ENCODE assay signal across 1 cellular context in the genomic region with DNA sequence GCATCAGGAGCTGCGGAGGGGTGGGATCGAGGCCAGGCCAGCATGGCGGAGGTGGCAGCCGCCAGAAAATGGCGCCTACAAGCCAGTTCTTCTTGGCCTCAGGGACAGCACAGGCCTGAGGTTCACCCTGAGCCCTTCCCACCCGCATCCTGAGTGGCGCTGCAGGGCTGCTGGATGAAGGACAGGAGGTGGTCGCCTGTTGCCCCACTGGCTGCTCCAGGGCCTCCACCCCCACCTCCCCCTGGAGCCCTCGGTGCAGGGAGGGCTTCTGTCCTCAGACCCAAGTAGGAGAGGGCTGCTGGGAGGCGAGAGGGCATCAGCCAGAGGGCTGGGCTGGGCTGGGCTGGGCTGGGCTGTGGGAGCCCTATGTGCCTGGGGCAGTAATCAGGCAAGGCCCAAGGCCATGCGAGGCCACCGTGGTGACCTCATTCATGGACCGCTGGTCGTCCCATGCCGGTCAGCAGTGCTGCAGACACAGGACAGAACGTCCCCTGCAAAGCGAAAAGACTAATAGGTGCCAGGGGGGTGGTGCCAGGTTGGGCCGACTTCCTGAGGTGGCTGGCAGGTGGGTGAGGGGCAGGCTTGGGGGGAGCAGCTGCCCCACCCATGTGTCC.
TF ChIP-seq lines count a peak whose summit lies in the region.

No MANE protein-coding gene starts in this region.

TF ChIP-seq in HepG2, 621 proteins besides CTCF, POLR2A, EP300 and RAD21:
- TF ChIP-seq, protein P1, sequence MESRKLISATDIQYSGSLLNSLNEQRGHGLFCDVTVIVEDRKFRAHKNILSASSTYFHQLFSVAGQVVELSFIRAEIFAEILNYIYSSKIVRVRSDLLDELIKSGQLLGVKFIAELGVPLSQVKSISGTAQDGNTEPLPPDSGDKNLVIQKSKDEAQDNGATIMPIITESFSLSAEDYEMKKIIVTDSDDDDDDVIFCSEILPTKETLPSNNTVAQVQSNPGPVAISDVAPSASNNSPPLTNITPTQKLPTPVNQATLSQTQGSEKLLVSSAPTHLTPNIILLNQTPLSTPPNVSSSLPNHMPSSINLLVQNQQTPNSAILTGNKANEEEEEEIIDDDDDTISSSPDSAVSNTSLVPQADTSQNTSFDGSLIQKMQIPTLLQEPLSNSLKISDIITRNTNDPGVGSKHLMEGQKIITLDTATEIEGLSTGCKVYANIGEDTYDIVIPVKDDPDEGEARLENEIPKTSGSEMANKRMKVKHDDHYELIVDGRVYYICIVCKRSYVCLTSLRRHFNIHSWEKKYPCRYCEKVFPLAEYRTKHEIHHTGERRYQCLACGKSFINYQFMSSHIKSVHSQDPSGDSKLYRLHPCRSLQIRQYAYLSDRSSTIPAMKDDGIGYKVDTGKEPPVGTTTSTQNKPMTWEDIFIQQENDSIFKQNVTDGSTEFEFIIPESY (CRISPR knock-in tag; IDR thresholded peaks at IDR 0.05), result peak; percentile 99
- TF ChIP-seq, protein P2, sequence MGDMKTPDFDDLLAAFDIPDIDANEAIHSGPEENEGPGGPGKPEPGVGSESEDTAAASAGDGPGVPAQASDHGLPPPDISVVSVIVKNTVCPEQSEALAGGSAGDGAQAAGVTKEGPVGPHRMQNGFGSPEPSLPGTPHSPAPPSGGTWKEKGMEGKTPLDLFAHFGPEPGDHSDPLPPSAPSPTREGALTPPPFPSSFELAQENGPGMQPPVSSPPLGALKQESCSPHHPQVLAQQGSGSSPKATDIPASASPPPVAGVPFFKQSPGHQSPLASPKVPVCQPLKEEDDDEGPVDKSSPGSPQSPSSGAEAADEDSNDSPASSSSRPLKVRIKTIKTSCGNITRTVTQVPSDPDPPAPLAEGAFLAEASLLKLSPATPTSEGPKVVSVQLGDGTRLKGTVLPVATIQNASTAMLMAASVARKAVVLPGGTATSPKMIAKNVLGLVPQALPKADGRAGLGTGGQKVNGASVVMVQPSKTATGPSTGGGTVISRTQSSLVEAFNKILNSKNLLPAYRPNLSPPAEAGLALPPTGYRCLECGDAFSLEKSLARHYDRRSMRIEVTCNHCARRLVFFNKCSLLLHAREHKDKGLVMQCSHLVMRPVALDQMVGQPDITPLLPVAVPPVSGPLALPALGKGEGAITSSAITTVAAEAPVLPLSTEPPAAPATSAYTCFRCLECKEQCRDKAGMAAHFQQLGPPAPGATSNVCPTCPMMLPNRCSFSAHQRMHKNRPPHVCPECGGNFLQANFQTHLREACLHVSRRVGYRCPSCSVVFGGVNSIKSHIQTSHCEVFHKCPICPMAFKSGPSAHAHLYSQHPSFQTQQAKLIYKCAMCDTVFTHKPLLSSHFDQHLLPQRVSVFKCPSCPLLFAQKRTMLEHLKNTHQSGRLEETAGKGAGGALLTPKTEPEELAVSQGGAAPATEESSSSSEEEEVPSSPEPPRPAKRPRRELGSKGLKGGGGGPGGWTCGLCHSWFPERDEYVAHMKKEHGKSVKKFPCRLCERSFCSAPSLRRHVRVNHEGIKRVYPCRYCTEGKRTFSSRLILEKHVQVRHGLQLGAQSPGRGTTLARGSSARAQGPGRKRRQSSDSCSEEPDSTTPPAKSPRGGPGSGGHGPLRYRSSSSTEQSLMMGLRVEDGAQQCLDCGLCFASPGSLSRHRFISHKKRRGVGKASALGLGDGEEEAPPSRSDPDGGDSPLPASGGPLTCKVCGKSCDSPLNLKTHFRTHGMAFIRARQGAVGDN (CRISPR knock-in tag; IDR thresholded peaks at IDR 0.05), result peak; percentile 49
- TF ChIP-seq NR2F6 (IDR thresholded peaks at IDR 0.05) (no peak), NR2F6 (CRISPR knock-in tag; IDR thresholded peaks at IDR 0.05) (peak; percentile 36; the same call in 1 of the 2 replicates), HDAC1 (CRISPR knock-in tag; IDR thresholded peaks at IDR 0.05) (0 out of 2 replicates have a peak, but pooled peaks have one; percentile 26), RXRA (CRISPR knock-in tag; IDR thresholded peaks at IDR 0.05) (0 out of 2 replicates have a peak, but pooled peaks have one; percentile 9), YY1 (IDR thresholded peaks at IDR 0.05; ENCODE audit: insufficient read depth, insufficient replicate concordance, low read depth, low read length) (peak; percentile 11), SAP130 (CRISPR knock-in tag; IDR thresholded peaks at IDR 0.05; ENCODE audit: low read depth) (0 out of 2 replicates have a peak, but pooled peaks have one; percentile 26), ZSCAN9 (CRISPR knock-in tag; IDR thresholded peaks at IDR 0.05; ENCODE audit: borderline replicate concordance) (no peak), KDM2A (CRISPR knock-in tag; IDR thresholded peaks at IDR 0.05; ENCODE audit: borderline replicate concordance, low read depth) (0 out of 2 replicates have a peak, but pooled peaks have one; percentile 10), HNRNPL (IDR thresholded peaks at IDR 0.05; ENCODE audit: low read depth, low read length) (peak; percentile 36; the same call in 1 of the 2 replicates), RARA (CRISPR knock-in tag; IDR thresholded peaks at IDR 0.05) (no peak), ZSCAN22 (CRISPR knock-in tag; IDR thresholded peaks at IDR 0.05) (no peak), ZFX (CRISPR knock-in tag; IDR thresholded peaks at IDR 0.05; ENCODE audit: low read depth) (peak; percentile 45), ZFP41 (CRISPR knock-in tag; IDR thresholded peaks at IDR 0.05; ENCODE audit: borderline replicate concordance) (no peak)
- TF ChIP-seq, protein P3, sequence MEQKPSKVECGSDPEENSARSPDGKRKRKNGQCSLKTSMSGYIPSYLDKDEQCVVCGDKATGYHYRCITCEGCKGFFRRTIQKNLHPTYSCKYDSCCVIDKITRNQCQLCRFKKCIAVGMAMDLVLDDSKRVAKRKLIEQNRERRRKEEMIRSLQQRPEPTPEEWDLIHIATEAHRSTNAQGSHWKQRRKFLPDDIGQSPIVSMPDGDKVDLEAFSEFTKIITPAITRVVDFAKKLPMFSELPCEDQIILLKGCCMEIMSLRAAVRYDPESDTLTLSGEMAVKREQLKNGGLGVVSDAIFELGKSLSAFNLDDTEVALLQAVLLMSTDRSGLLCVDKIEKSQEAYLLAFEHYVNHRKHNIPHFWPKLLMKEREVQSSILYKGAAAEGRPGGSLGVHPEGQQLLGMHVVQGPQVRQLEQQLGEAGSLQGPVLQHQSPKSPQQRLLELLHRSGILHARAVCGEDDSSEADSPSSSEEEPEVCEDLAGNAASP (CRISPR knock-in tag; IDR thresholded peaks at IDR 0.05; ENCODE audit: borderline replicate concordance), result peak; percentile 58; the same call in 1 of the 2 replicates
- TF ChIP-seq, protein P4, sequence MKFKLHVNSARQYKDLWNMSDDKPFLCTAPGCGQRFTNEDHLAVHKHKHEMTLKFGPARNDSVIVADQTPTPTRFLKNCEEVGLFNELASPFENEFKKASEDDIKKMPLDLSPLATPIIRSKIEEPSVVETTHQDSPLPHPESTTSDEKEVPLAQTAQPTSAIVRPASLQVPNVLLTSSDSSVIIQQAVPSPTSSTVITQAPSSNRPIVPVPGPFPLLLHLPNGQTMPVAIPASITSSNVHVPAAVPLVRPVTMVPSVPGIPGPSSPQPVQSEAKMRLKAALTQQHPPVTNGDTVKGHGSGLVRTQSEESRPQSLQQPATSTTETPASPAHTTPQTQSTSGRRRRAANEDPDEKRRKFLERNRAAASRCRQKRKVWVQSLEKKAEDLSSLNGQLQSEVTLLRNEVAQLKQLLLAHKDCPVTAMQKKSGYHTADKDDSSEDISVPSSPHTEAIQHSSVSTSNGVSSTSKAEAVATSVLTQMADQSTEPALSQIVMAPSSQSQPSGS (CRISPR knock-in tag; IDR thresholded peaks at IDR 0.05), result 0 out of 2 replicates have a peak, but pooled peaks have one; percentile 22
- TF ChIP-seq, protein P5, sequence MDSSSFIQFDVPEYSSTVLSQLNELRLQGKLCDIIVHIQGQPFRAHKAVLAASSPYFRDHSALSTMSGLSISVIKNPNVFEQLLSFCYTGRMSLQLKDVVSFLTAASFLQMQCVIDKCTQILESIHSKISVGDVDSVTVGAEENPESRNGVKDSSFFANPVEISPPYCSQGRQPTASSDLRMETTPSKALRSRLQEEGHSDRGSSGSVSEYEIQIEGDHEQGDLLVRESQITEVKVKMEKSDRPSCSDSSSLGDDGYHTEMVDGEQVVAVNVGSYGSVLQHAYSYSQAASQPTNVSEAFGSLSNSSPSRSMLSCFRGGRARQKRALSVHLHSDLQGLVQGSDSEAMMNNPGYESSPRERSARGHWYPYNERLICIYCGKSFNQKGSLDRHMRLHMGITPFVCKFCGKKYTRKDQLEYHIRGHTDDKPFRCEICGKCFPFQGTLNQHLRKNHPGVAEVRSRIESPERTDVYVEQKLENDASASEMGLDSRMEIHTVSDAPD (CRISPR knock-in tag; IDR thresholded peaks at IDR 0.05), result no peak
TF ChIP-seq in HepG2: peak in this region for 12.
